15 cellular contexts compared by ENCODE assay signal in the genomic region with DNA sequence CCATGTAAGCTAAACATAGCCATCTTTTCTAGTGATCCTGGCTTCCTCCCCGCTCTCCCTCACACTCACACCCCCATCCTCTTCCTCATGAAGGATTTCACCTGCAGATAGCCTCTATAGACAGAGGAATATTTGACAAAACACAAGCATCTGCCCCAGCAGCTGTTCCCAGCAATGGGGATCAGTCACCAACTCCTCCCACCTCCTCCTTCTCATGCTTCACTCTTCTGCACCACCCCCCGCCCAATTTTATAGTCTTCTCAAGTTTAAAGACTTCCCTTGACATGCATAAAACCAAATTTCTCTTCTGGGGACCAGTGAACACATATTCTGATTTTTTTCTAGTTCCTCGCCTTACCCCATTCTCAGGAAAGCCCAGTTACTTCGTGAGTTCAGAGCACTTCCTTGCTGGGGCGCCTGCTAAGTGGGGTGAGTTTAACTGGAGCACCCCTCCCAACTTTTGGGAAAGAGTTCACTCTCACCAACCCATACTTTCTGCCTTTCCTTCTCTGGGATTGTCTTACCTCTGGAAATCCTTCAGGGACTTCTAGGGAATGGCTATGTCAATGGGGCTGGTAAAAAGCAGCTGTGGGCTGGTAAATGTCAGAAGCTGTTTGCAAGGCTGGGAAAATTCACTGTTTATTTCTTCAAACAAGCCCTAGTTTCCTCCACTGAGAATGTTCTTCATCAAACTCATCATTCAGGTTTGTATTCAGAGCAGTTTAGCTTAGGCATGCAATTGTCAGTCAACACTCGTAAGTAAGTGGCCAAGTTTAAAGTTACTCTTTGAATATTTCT.
DNase-seq lines count a peak whose midpoint lies in the region; TF ChIP-seq lines count a peak whose summit lies in the region.
"Had no signal": no experiment of that assay in that cellular context is flagged by ENCODE, and none has a peak within 500 bp of the region (broad histone marks: within the 10 kb centered on the region; RNA-seq: fewer than 3 reads in every experiment).

No MANE protein-coding gene starts in this region.

- peak overlapping the region; percentile 32 to 58 for H3K27ac ChIP-seq in tibial artery
- H3K27ac ChIP-seq: epithelial cell of prostate, SJSA1 had no signal

- no peak overlapping the region for H3K4me3 Mint-ChIP-seq in chondrocyte (ENCODE audit: unreplicated experiment)
- H3K4me3 Mint-ChIP-seq in nephron = peak overlapping the region in 2 of 3 experiments; percentile 4 to 37
- H3K4me3 Mint-ChIP-seq: B cell; stimulated activated memory B cell treated with anti-CD40 and anti-IgM and Interleukin-4, amounts not matched to agents 10 μg/mL and 1 μg/mL and 100 μg/mL, for 72 hours; T-helper 2 cell treated with Interferon-gamma antibody and Interleukin-4, amounts not matched to agents 5 μg/mL and 100 μg/mL, for 36 hours had no signal

- H3K4me1 Mint-ChIP-seq in chondrocyte (ENCODE audit: low read depth) (peaks cover 33% of the 10 kb centered on the region), nephron (peaks cover 70% of the 10 kb centered on the region)
- H3K4me1 Mint-ChIP-seq: B cell; stimulated activated memory B cell treated with anti-CD40 and anti-IgM and Interleukin-4, amounts not matched to agents 10 μg/mL and 1 μg/mL and 100 μg/mL, for 72 hours had no signal

- H3K36me3 Mint-ChIP-seq in chondrocyte (ENCODE audit: low read depth) = no peaks in the 10 kb centered on the region
- peaks cover 3% of the 10 kb centered on the region for H3K36me3 Mint-ChIP-seq in nephron (ENCODE audit: low read depth)
- H3K36me3 Mint-ChIP-seq: stimulated activated memory B cell treated with anti-CD40 and anti-IgM and Interleukin-4, amounts not matched to agents 10 μg/mL and 1 μg/mL and 100 μg/mL, for 72 hours had no signal

- DNase-seq in LHCN-M2 (ENCODE audit: low read depth) (peak; percentile 51), chondrocyte (ENCODE audit: low spot score) (no peak), tibial artery (no peak), cerebellum (ENCODE audit: low spot score) (no peak), posterior vena cava (ENCODE audit: low spot score) (no peak)
- no peak for DNase-seq in activated T-cell treated with anti-CD3 and anti-CD28 coated beads, Interleukin-2, amount 50 U/mL, for 48 hours
- DNase-seq: activated CD4-positive, CD25-positive, alpha-beta regulatory T cell treated with anti-CD3 and anti-CD28 coated beads, Interleukin-2, amount 50 U/mL, for 72 hours; retina had no signal

- H3K27me3 Mint-ChIP-seq in chondrocyte (ENCODE audit: low read depth) (peaks cover 3% of the 10 kb centered on the region), nephron (ENCODE audit: low read depth) (no peaks in the 10 kb centered on the region)

- intact Hi-C loops in tibial artery (cut with DNase I; ENCODE audit: low total_unique reads) (no loop called here), posterior vena cava (cut with DNase I) (no loop called here)

- peaks cover 0 to 23% (median 10%) of the 10 kb centered on the region in 4 donors for H3K4me1 ChIP-seq in tibial artery
- H3K4me1 ChIP-seq: SJSA1 had no signal

- TF ChIP-seq CTCF in chondrocyte (IDR thresholded peaks at IDR 0.05) (no peak), nephron (IDR thresholded peaks at IDR 0.05; ENCODE audit: unreplicated experiment in 3 of 3) (no peak), tibial artery (IDR thresholded peaks at IDR 0.05) (no peak)

- H3K9me3 Mint-ChIP-seq in chondrocyte (ENCODE audit: low read depth) (no peaks in the 10 kb centered on the region), nephron (peaks cover 3% of the 10 kb centered on the region)
- H3K9me3 Mint-ChIP-seq: activated T-helper 2 cell treated with anti-CD3 and anti-CD28 coated beads, Interferon-gamma antibody, Interleukin-2, Interleukin-4, amounts not matched to agents 10 μg/mL and 5 μg/mL and 100 μg/mL, durations not matched to agents 14 hours and 24 hours and 36 hours; T-helper 2 cell treated with Interferon-gamma antibody and Interleukin-4, amounts not matched to agents 5 μg/mL and 100 μg/mL, for 36 hours had no signal

- H3K27ac Mint-ChIP-seq in chondrocyte (ENCODE audit: unreplicated experiment) (peak overlapping the region; percentile 91), nephron (peak overlapping the region; percentile 66 to 86 (median 77))
- H3K27ac Mint-ChIP-seq: activated T-helper 2 cell treated with anti-CD3 and anti-CD28 coated beads, Interferon-gamma antibody, Interleukin-2, Interleukin-4, amounts not matched to agents 10 μg/mL and 5 μg/mL and 100 μg/mL, durations not matched to agents 14 hours and 24 hours and 36 hours; B cell; stimulated activated memory B cell treated with anti-CD40 and anti-IgM and Interleukin-4, amounts not matched to agents 10 μg/mL and 1 μg/mL and 100 μg/mL, for 72 hours; T-helper 2 cell treated with Interferon-gamma antibody and Interleukin-4, amounts not matched to agents 5 μg/mL and 100 μg/mL, for 36 hours had no signal

- H3K27me3 ChIP-seq in tibial artery = no peaks in the 10 kb centered on the region
- H3K27me3 ChIP-seq: SJSA1 had no signal

- H3K36me3 ChIP-seq in tibial artery = no peaks in the 10 kb centered on the region
- H3K36me3 ChIP-seq: SJSA1 had no signal

- H3K9me3 ChIP-seq in tibial artery = no peaks in the 10 kb centered on the region
- H3K9me3 ChIP-seq: SJSA1 had no signal

- H3K4me3 ChIP-seq in tibial artery = no peak overlapping the region
- H3K4me3 ChIP-seq: SJSA1 had no signal
